20 cellular contexts compared by ENCODE assay signal in genomic region chr19:33557720-33558119, GRCh38.
"Had no signal": no experiment of that assay in that cellular context is flagged by ENCODE, and none has a peak within 500 bp of the region (broad histone marks: within the 10 kb centered on the region; RNA-seq: fewer than 3 reads in every experiment).

No MANE protein-coding gene starts in this region.

- H3K27me3 Mint-ChIP-seq: activated CD4-positive, alpha-beta T cell treated with anti-CD3 and anti-CD28 coated beads, Interleukin-2, amount 10 ng/mL, durations not matched to agents 24 days and 14 days had no signal

- DNase-seq: activated B cell treated with CpG ODN at 0.5 μM for 24 hours; activated CD4-positive, alpha-beta T cell treated with anti-CD3 and anti-CD28 coated beads for 1 hour; activated CD4-positive, alpha-beta T cell treated with anti-CD3 and anti-CD28 coated beads, Interleukin-2, amount 10 ng/mL, durations not matched to agents 24 days and 14 days; activated CD4-positive, alpha-beta T cell treated with anti-CD3 and anti-CD28 coated beads, Interleukin-2, amount 50 U/mL, for 48 hours; activated CD8-positive, alpha-beta memory T cell treated with anti-CD3 and anti-CD28 coated beads for 24 hours; activated naive CD4-positive, alpha-beta T cell; activated T-cell treated with anti-CD3 and anti-CD28 coated beads, Interleukin-2, amount 50 U/mL, for 48 hours; central memory CD4-positive, alpha-beta T cell; MG63; MV-4-11; NCI-H1092 treated with DMSO at 0.1 percent for 48 hours; NCI-H1417 treated with DMSO at 0.1 percent for 48 hours; NCI-H187; NCI-H2081; NCI-H510A treated with DMSO at 0.1 percent for 48 hours; SIG-M5; T-helper 17 cell; T1000 had no signal

- H3K36me3 Mint-ChIP-seq: activated naive CD4-positive, alpha-beta T cell treated with anti-CD3 and anti-CD28 coated beads, Interleukin-2, amount 50 U/mL, for 24 hours had no signal

- H3K27ac Mint-ChIP-seq: activated B cell treated with CpG ODN at 0.5 μM for 24 hours; activated CD4-positive, alpha-beta T cell treated with anti-CD3 and anti-CD28 coated beads, Interleukin-2, amount 10 ng/mL, durations not matched to agents 24 days and 14 days; activated naive CD4-positive, alpha-beta T cell treated with anti-CD3 and anti-CD28 coated beads, Interleukin-2, amount 50 U/mL, for 24 hours; activated T-helper 17 cell treated with anti-CD3 and anti-CD28 coated beads, Interleukin-2, amount 50 U/mL, for 72 hours; T-helper 17 cell had no signal

- H3K4me3 Mint-ChIP-seq: activated B cell treated with CpG ODN at 0.5 μM for 24 hours; activated CD4-positive, alpha-beta T cell treated with anti-CD3 and anti-CD28 coated beads, Interleukin-2, amount 10 ng/mL, durations not matched to agents 24 days and 14 days; activated naive CD4-positive, alpha-beta T cell treated with anti-CD3 and anti-CD28 coated beads, Interleukin-2, amount 50 U/mL, for 24 hours; activated T-helper 17 cell treated with anti-CD3 and anti-CD28 coated beads, Interleukin-2, amount 50 U/mL, for 72 hours; T-helper 17 cell had no signal

- H3K9me3 Mint-ChIP-seq: activated B cell treated with CpG ODN at 0.5 μM for 24 hours; activated CD4-positive, alpha-beta T cell treated with anti-CD3 and anti-CD28 coated beads, Interleukin-2, amount 10 ng/mL, durations not matched to agents 24 days and 14 days; activated naive CD4-positive, alpha-beta T cell treated with anti-CD3 and anti-CD28 coated beads, Interleukin-2, amount 50 U/mL, for 24 hours; activated T-helper 17 cell treated with anti-CD3 and anti-CD28 coated beads, Interleukin-2, amount 50 U/mL, for 72 hours had no signal

- H3K4me1 Mint-ChIP-seq: activated B cell treated with CpG ODN at 0.5 μM for 24 hours; activated CD4-positive, alpha-beta T cell treated with anti-CD3 and anti-CD28 coated beads, Interleukin-2, amount 10 ng/mL, durations not matched to agents 24 days and 14 days; activated naive CD4-positive, alpha-beta T cell treated with anti-CD3 and anti-CD28 coated beads, Interleukin-2, amount 50 U/mL, for 24 hours; activated T-helper 17 cell treated with anti-CD3 and anti-CD28 coated beads, Interleukin-2, amount 50 U/mL, for 72 hours; T-helper 17 cell had no signal

- ATAC-seq: activated T-helper 17 cell treated with anti-CD3 and anti-CD28 coated beads, Interleukin-2, amount 50 U/mL, for 72 hours; T-helper 17 cell had no signal
